In the genomic region with DNA sequence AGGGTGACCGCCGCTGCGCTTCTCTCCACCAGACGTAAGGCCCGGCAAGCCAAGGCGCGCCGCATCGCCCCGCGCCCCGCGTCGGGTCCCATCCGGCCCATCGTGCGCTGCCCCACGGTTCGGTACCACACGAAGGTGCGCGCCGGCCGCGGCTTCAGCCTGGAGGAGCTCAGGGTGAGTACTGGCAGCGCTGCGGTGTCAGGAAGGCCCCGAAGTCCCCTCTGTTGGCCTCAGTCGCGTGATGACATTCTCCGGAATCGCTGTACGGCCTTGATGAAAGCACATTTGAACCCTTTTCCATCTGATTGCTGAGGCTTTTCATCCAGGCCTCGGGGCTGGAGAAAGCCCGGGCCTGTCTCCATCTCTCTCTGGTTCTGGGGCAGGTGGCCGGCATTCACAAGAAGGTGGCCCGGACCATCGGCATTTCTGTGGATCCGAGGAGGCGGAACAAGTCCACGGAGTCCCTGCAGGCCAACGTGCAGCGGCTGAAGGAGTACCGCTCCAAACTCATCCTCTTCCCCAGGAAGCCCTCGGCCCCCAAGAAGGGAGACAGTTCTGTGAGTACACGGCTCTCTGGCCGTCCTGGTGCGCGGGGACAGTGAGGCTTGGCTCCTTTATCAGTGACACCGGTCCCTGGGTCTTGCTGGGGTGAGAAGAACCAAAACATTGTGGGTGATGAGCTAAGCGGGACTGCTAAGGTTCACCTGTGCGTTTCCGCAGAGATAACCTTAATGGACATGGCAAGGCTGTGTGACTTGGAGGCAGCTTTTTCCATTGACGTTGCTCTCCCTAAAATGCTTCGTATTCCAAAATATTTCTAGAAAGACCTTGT, we compare ENCODE assay signal across 8 cellular contexts. TPM values are rescaled to one million over a fixed set of nuclear protein-coding genes. Genes with fewer than 3 reads are reported as not detected.
DNase-seq lines count a peak whose midpoint lies in the region; ATAC-seq and TF ChIP-seq lines count a peak whose summit lies in the region.

No MANE protein-coding gene starts in this region.

- H3K4me1 ChIP-seq in esophagus squamous epithelium (peaks cover 55 to 82% (median 56%) of the 10 kb centered on the region in 3 donors), rectal smooth muscle tissue (ENCODE audit: control insufficient read depth, insufficient read depth, low read length) (peaks cover 14% of the 10 kb centered on the region)

- H3K9me3 ChIP-seq in esophagus squamous epithelium, result no peaks in the 10 kb centered on the region

- WGBS in esophagus squamous epithelium, 2 donors, result 15 to 41% methylated on average over 5 to 10 of the region's 55 CpGs

- peaks cover 50% of the 10 kb centered on the region for H3K4me1 Mint-ChIP-seq in T-helper 1 cell treated with Interleukin-12 subunit alpha and Interleukin-12 subunit beta and Interleukin-4 antibody, amounts not matched to agents 30 μg/mL and 1 μg/mL, for 36 hours (ENCODE audit: low read depth)

- TF ChIP-seq POLR2A in esophagus squamous epithelium (IDR thresholded peaks at IDR 0.05), result no peak

- peaks cover 20 to 49% (median 29%) of the 10 kb centered on the region in 3 donors for H3K36me3 ChIP-seq in esophagus squamous epithelium
- H3K36me3 ChIP-seq in rectal smooth muscle tissue (ENCODE audit: control insufficient read depth, insufficient read depth, low read length), result peaks cover 37% of the 10 kb centered on the region

- H3K4me3 Mint-ChIP-seq in T-helper 1 cell treated with Interleukin-12 subunit alpha and Interleukin-12 subunit beta and Interleukin-4 antibody, amounts not matched to agents 30 μg/mL and 1 μg/mL, for 36 hours, result peak overlapping the region; percentile 98

- peak overlapping the region; percentile 69 for H3K4me3 ChIP-seq in GM12864 (ENCODE audit: low read depth, low read length)
- H3K4me3 ChIP-seq in esophagus squamous epithelium, result peak overlapping the region; percentile 80 to 96 (median 94)
- peak overlapping the region; percentile 82 for H3K4me3 ChIP-seq in rectal smooth muscle tissue (ENCODE audit: low read length)

- H3K36me3 Mint-ChIP-seq in T-helper 1 cell treated with Interleukin-12 subunit alpha and Interleukin-12 subunit beta and Interleukin-4 antibody, amounts not matched to agents 30 μg/mL and 1 μg/mL, for 36 hours (ENCODE audit: low read depth), result peaks cover 38% of the 10 kb centered on the region

- intact Hi-C loops in esophagus squamous epithelium (cut with DNase I), result no loop called here

- DNase-seq in GM12864 (ENCODE audit: low read depth), result no peak
- DNase-seq in esophagus squamous epithelium (lab: John Stamatoyannopoulos, UW), result no peak
- no peak for DNase-seq in globus pallidus (ENCODE audit: low spot score)
- no peak for DNase-seq in glomerular visceral epithelial cell (ENCODE audit: extremely low spot score)
- DNase-seq in mesenteric fat pad (ENCODE audit: low spot score), result no peak

- peak overlapping the region; percentile 90 for H3K9ac ChIP-seq in rectal smooth muscle tissue (ENCODE audit: low read length)

- H3K27ac ChIP-seq in esophagus squamous epithelium (peak overlapping the region; percentile 97 to 100 (median 99)), rectal smooth muscle tissue (ENCODE audit: low read depth, low read length) (peak overlapping the region; percentile 99)

- peak overlapping the region; percentile 80 for H3K27ac Mint-ChIP-seq in T-helper 1 cell treated with Interleukin-12 subunit alpha and Interleukin-12 subunit beta and Interleukin-4 antibody, amounts not matched to agents 30 μg/mL and 1 μg/mL, for 36 hours

- no peak for ATAC-seq in GM21367 (IDR thresholded peaks at IDR 0.05; ENCODE audit: unreplicated experiment)

- TF ChIP-seq CTCF in GM12864 (IDR thresholded peaks at IDR 0.05; ENCODE audit: low read depth, low read length, missing control alignments) (no peak), esophagus squamous epithelium (IDR thresholded peaks at IDR 0.05) (no peak)

- no peaks in the 10 kb centered on the region for H3K27me3 Mint-ChIP-seq in T-helper 1 cell treated with Interleukin-12 subunit alpha and Interleukin-12 subunit beta and Interleukin-4 antibody, amounts not matched to agents 30 μg/mL and 1 μg/mL, for 36 hours (ENCODE audit: low read depth)

- H3K9me3 Mint-ChIP-seq in T-helper 1 cell treated with Interleukin-12 subunit alpha and Interleukin-12 subunit beta and Interleukin-4 antibody, amounts not matched to agents 30 μg/mL and 1 μg/mL, for 36 hours, result no peaks in the 10 kb centered on the region

- H3K27me3 ChIP-seq in esophagus squamous epithelium (no peaks in the 10 kb centered on the region), rectal smooth muscle tissue (ENCODE audit: control insufficient read depth, insufficient read depth, low read length) (no peaks in the 10 kb centered on the region)

RNA-seq across cellular contexts. Expression of gene RPL13, which starts 0.9 kb away (rescaled TPM):
- total RNA-seq in esophagus squamous epithelium, result 1,000 to 10,000 TPM; 3,143 to 7,972 (median 4,864) TPM
- 1,718 TPM for total RNA-seq in mesenteric fat pad

RNA-seq across cellular contexts. Expression of gene CPNE7, which starts 14.1 kb away (rescaled TPM):
- total RNA-seq in esophagus squamous epithelium, result 1 to 10 TPM in 3 of 4 donors, under 1 TPM in 1; 0.45 to 2.9 (median 2.1) TPM
- 1.3 TPM for total RNA-seq in mesenteric fat pad

RNA-seq across cellular contexts. Expression of gene DPEP1, which starts 52.0 kb away (rescaled TPM):
- 1 to 10 TPM in 1 of 4 donors, under 1 TPM in 1, not detected in 2; 0.76 to 4.1 TPM for total RNA-seq in esophagus squamous epithelium
- 0.51 TPM for total RNA-seq in mesenteric fat pad

RNA-seq across cellular contexts. Expression of gene SPG7, which starts 53.2 kb away (rescaled TPM):
- total RNA-seq in esophagus squamous epithelium, result 100 to 1,000 TPM in 1 of 4 donors, 10 to 100 TPM in 3; 65.0 to 104 (median 84.9) TPM
- total RNA-seq in mesenteric fat pad, result 90.0 TPM
